ENCODE assay signal across 8 cellular contexts in genomic region chr7:63205136-63205535, GRCh38.
"Had no signal": no experiment of that assay in that cellular context is flagged by ENCODE, and none has a peak within 500 bp of the region (broad histone marks: within the 10 kb centered on the region; RNA-seq: fewer than 3 reads in every experiment).

No MANE protein-coding gene starts in this region.

- H3K36me3 ChIP-seq: HAP-1 had no signal

- DNase-seq: GM23248, GOT3, H7, HFFc6, IMR-90 had no signal

- ATAC-seq: HCT116 had no signal

- H2AFZ ChIP-seq: GM23248 had no signal

- H3K9ac ChIP-seq: GM23248 had no signal

- H3K27ac ChIP-seq: GM23248, HL-60 had no signal

- H3K4me3 ChIP-seq: GM23248, HAP-1 had no signal

- H3K9me3 ChIP-seq: HAP-1 had no signal

- H3K4me1 ChIP-seq: HAP-1 had no signal
